8 cellular contexts compared by ENCODE assay signal in genomic region chr6:163490826-163491577, GRCh38.
DNase-seq lines count a peak whose midpoint lies in the region; ATAC-seq lines count a peak whose summit lies in the region.

No MANE protein-coding gene starts in this region.

- no peaks in the 10 kb centered on the region for H3K79me1 ChIP-seq in trophoblast cell (ENCODE audit: low read length)

- H3K27ac ChIP-seq in trophoblast cell (ENCODE audit: low read depth, low read length) = no peak overlapping the region

- H3K9ac ChIP-seq in trophoblast cell (ENCODE audit: low read length) = no peak overlapping the region

- no peak overlapping the region for H3K23ac ChIP-seq in trophoblast cell (ENCODE audit: low read length)

- H3K18ac ChIP-seq in trophoblast cell (ENCODE audit: low read length) = no peak overlapping the region

- no peak overlapping the region for H2AK5ac ChIP-seq in trophoblast cell (ENCODE audit: low read length)

- no peak overlapping the region for H2BK5ac ChIP-seq in trophoblast cell (ENCODE audit: low read depth, low read length, poor library complexity)

- no peak overlapping the region for H2BK12ac ChIP-seq in trophoblast cell (ENCODE audit: low read length)

- no peak overlapping the region for H3K14ac ChIP-seq in trophoblast cell (ENCODE audit: low read length)

- in situ Hi-C loops in SK-MEL-5 (cut with HindIII; ENCODE audit: low pct_unique_long_range_greater_than_20kb, low sequenced_read_pairs) = no loop called here

- H3K4me2 ChIP-seq in trophoblast cell (ENCODE audit: low read length) = no peak overlapping the region

- DNase-seq in DMS153 treated with DMSO at 0.1 percent for 48 hours (lab: John Stamatoyannopoulos, UW; ENCODE audit: unreplicated experiment) (peak; percentile 7), SK-MEL-5 (ENCODE audit: low read depth, low spot score) (peak; percentile 35), foreskin melanocyte (peak; percentile 68), trophoblast cell (peak; percentile 23 to 68), NCI-H82 (lab: John Stamatoyannopoulos, UW) (no peak)
- no peak for DNase-seq in activated CD4-positive, CD25-positive, alpha-beta regulatory T cell (lab: John Stamatoyannopoulos, UW)

- no peaks in the 10 kb centered on the region for H3K36me3 ChIP-seq in trophoblast cell (ENCODE audit: control insufficient read depth in 1 of 2, insufficient read depth in 2 of 2, low read length in 2 of 2)

- no peaks in the 10 kb centered on the region for H3K27me3 ChIP-seq in trophoblast cell (ENCODE audit: insufficient read depth, low read length)

- no peak overlapping the region for H4K91ac ChIP-seq in trophoblast cell (ENCODE audit: low read depth, low read length)

- no peak overlapping the region for H4K12ac ChIP-seq in trophoblast cell (ENCODE audit: low read depth, low read length)

- H2BK120ac ChIP-seq in trophoblast cell (ENCODE audit: insufficient read depth, low read length, poor library complexity) = no peak overlapping the region

- H3K4me3 ChIP-seq in trophoblast cell (ENCODE audit: low read depth, low read length) = no peak overlapping the region

- H4K8ac ChIP-seq in trophoblast cell (ENCODE audit: low read depth, low read length) = no peak overlapping the region

- H3K79me2 ChIP-seq in trophoblast cell (ENCODE audit: control insufficient read depth, insufficient read depth, low read length, poor library complexity) = peaks cover 5% of the 10 kb centered on the region

- no peak overlapping the region for H2AFZ ChIP-seq in trophoblast cell (ENCODE audit: insufficient read depth, low read length, poor library complexity)

- no CpG with 5 or more reads among the region's 4 CpGs for WGBS in trophoblast cell (ENCODE audit: extremely low coverage, insufficient coverage, insufficient read length)

- H3K4ac ChIP-seq in trophoblast cell (ENCODE audit: low read depth, low read length) = no peak overlapping the region

- ATAC-seq in HG03045 (IDR thresholded peaks at IDR 0.05; ENCODE audit: unreplicated experiment) (no peak), HG02884 (IDR thresholded peaks at IDR 0.05; ENCODE audit: unreplicated experiment) (no peak)

- H3K4me1 ChIP-seq in trophoblast cell (ENCODE audit: control insufficient read depth in 1 of 2, insufficient read depth in 2 of 2, low read length in 2 of 2) = peaks cover 0 to 2% of the 10 kb centered on the region in 2 experiments

- no peaks in the 10 kb centered on the region for H3K9me3 ChIP-seq in trophoblast cell (ENCODE audit: insufficient read depth, low read depth, low read length)

Comparison
In these comparisons a context has a peak if more than half of its experiments do, and no peak if none do; other contexts are left out.
1. DNase-seq: peak in DMS153 treated with DMSO at 0.1 percent for 48 hours (single experiment), SK-MEL-5 (single experiment), foreskin melanocyte (single experiment) and trophoblast cell (2 of 2); none in activated CD4-positive, CD25-positive, alpha-beta regulatory T cell (0 of 4) and NCI-H82 (single experiment).